In the genomic region with DNA sequence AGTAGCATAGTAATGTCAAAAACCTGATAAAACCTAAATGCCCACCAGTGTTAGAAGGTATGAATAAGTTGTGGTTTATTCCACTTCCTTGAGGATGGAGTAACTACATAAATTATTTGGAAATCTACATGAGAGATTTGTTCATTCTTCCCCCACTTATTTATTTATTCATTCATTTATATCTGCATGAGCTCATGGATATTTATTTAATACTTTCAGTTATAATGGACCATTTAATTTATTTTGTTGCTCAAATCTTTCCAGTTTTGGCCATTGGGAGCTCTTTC, we compare ENCODE assay signal across 1 cellular context.
TF ChIP-seq lines count a peak whose summit lies in the region.

No MANE protein-coding gene starts in this region.

TF ChIP-seq in SK-N-SH, 30 proteins besides CTCF, POLR2A, EP300 and RAD21 (continued from another document):
- TF ChIP-seq, protein P1, sequence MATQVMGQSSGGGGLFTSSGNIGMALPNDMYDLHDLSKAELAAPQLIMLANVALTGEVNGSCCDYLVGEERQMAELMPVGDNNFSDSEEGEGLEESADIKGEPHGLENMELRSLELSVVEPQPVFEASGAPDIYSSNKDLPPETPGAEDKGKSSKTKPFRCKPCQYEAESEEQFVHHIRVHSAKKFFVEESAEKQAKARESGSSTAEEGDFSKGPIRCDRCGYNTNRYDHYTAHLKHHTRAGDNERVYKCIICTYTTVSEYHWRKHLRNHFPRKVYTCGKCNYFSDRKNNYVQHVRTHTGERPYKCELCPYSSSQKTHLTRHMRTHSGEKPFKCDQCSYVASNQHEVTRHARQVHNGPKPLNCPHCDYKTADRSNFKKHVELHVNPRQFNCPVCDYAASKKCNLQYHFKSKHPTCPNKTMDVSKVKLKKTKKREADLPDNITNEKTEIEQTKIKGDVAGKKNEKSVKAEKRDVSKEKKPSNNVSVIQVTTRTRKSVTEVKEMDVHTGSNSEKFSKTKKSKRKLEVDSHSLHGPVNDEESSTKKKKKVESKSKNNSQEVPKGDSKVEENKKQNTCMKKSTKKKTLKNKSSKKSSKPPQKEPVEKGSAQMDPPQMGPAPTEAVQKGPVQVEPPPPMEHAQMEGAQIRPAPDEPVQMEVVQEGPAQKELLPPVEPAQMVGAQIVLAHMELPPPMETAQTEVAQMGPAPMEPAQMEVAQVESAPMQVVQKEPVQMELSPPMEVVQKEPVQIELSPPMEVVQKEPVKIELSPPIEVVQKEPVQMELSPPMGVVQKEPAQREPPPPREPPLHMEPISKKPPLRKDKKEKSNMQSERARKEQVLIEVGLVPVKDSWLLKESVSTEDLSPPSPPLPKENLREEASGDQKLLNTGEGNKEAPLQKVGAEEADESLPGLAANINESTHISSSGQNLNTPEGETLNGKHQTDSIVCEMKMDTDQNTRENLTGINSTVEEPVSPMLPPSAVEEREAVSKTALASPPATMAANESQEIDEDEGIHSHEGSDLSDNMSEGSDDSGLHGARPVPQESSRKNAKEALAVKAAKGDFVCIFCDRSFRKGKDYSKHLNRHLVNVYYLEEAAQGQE (IDR thresholded peaks at IDR 0.05; ENCODE audit: low read depth, low read length), result no peak
- TF ChIP-seq TCF12 (IDR thresholded peaks at IDR 0.05) (no peak), YY1 (IDR thresholded peaks at IDR 0.05; ENCODE audit: low read depth) (no peak), FOXM1 (IDR thresholded peaks at IDR 0.05; ENCODE audit: low read depth) (no peak), ELF1 (IDR thresholded peaks at IDR 0.05) (no peak), FOSL2 (IDR thresholded peaks at IDR 0.05; ENCODE audit: borderline replicate concordance, low read depth) (no peak)
- TF ChIP-seq, protein P2, sequence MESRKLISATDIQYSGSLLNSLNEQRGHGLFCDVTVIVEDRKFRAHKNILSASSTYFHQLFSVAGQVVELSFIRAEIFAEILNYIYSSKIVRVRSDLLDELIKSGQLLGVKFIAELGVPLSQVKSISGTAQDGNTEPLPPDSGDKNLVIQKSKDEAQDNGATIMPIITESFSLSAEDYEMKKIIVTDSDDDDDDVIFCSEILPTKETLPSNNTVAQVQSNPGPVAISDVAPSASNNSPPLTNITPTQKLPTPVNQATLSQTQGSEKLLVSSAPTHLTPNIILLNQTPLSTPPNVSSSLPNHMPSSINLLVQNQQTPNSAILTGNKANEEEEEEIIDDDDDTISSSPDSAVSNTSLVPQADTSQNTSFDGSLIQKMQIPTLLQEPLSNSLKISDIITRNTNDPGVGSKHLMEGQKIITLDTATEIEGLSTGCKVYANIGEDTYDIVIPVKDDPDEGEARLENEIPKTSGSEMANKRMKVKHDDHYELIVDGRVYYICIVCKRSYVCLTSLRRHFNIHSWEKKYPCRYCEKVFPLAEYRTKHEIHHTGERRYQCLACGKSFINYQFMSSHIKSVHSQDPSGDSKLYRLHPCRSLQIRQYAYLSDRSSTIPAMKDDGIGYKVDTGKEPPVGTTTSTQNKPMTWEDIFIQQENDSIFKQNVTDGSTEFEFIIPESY (IDR thresholded peaks at IDR 0.05; ENCODE audit: borderline replicate concordance, low read depth), result no peak
